ENCODE assay signal across 31 cellular contexts in genomic region chr9:3409453-3409852, GRCh38.
"Had no signal": no experiment of that assay in that cellular context is flagged by ENCODE, and none has a peak within 500 bp of the region (broad histone marks: within the 10 kb centered on the region; RNA-seq: fewer than 3 reads in every experiment).

No MANE protein-coding gene starts in this region.

- FAIRE-seq: endometrium, endothelial cell of umbilical vein had no signal

- H3K36me3 ChIP-seq: ascending aorta, breast epithelium, cardiac muscle cell, colonic mucosa, esophagus squamous epithelium, gastroesophageal sphincter, heart right ventricle had no signal

- H3K27ac ChIP-seq: ascending aorta, breast epithelium, cardiac muscle cell, colonic mucosa, epithelial cell of prostate, esophagus squamous epithelium, gastroesophageal sphincter, heart right ventricle, VCaP had no signal

- DNase-seq: activated CD4-positive, alpha-beta memory T cell treated with anti-CD3 and anti-CD28 coated beads, Interleukin-2, amount 10 ng/mL, durations not matched to agents 7 days and 5 days; activated CD4-positive, alpha-beta T cell treated with anti-CD3 and anti-CD28 coated beads for 1 hour; activated CD4-positive, alpha-beta T cell treated with anti-CD3 and anti-CD28 coated beads for 4 hours; activated CD4-positive, alpha-beta T cell treated with anti-CD3 and anti-CD28 coated beads, Interleukin-2, amount 10 ng/mL, durations not matched to agents 7 days and 5 days; activated CD4-positive, alpha-beta T cell treated with anti-CD3 and anti-CD28 coated beads, Interleukin-2, amount 50 U/mL, for 4 hours; activated CD8-positive, alpha-beta memory T cell treated with anti-CD3 and anti-CD28 coated beads, Interleukin-2, amount 50 U/mL, for 48 hours; activated gamma-delta T cell; activated naive CD4-positive, alpha-beta T cell; activated naive CD4-positive, alpha-beta T cell treated with anti-CD3 and anti-CD28 coated beads, Interleukin-2, amount 10 ng/mL, durations not matched to agents 7 days and 5 days; activated naive CD8-positive, alpha-beta T cell treated with anti-CD3 and anti-CD28 coated beads, Interleukin-2, amount 10 ng/mL, durations not matched to agents 7 days and 5 days; activated T-cell treated with anti-CD3 and anti-CD28 coated beads for 4 hours; activated T-cell treated with anti-CD3 and anti-CD28 coated beads, Interleukin-2, amount 50 U/mL, for 24 hours; activated T-cell treated with anti-CD3 and anti-CD28 coated beads, Interleukin-2, amount 50 U/mL, for 72 hours; central memory CD4-positive, alpha-beta T cell; cerebellar nuclear complex; colonic mucosa; effector CD8-positive, alpha-beta T cell; esophagus squamous epithelium; foreskin melanocyte; heart right ventricle; T-helper 2 cell had no signal

- H3K4me1 ChIP-seq: ascending aorta, breast epithelium, colonic mucosa, esophagus squamous epithelium, gastroesophageal sphincter had no signal

- ATAC-seq: activated naive CD4-positive, alpha-beta T cell treated with anti-CD3 and anti-CD28 coated beads, Interleukin-2, amount 50 U/mL, for 72 hours; activated T-cell treated with anti-CD3 and anti-CD28 coated beads, Interleukin-2, amount 50 U/mL, for 72 hours; gastroesophageal sphincter; heart right ventricle; WTC11 had no signal

- H3K9me3 ChIP-seq: ascending aorta, breast epithelium, colonic mucosa, esophagus squamous epithelium, gastroesophageal sphincter, heart right ventricle had no signal

- H3K4me3 ChIP-seq: ascending aorta, breast epithelium, cardiac muscle cell, colonic mucosa, esophagus squamous epithelium, gastroesophageal sphincter, heart right ventricle had no signal

- H3K27me3 ChIP-seq: ascending aorta, breast epithelium, cardiac muscle cell, colonic mucosa, esophagus squamous epithelium, gastroesophageal sphincter, heart right ventricle had no signal
